ENCODE assay signal across 8 cellular contexts in genomic region chr19:41531438-41532311, GRCh38. TPM values are rescaled to one million over a fixed set of nuclear protein-coding genes. Genes with fewer than 3 reads are reported as not detected.
A peak's percentile ranks its signal among the peaks of the same experiment; 100 is the strongest.
DNase-seq lines count a peak whose midpoint lies in the region; ATAC-seq and TF ChIP-seq lines count a peak whose summit lies in the region.

No MANE protein-coding gene starts in this region.

- peak; percentile 31 for DNase-seq in IMR-90
- DNase-seq in activated CD4-positive, alpha-beta T cell treated with anti-CD3 and anti-CD28 coated beads for 1 hour = peak; percentile 71
- DNase-seq in colonic mucosa = peak; percentile 59
- DNase-seq in stimulated activated naive CD8-positive, alpha-beta T cell treated with anti-CD3 and anti-CD28 coated beads, Interleukin-15, amount 100 ng/mL, for 72 hours = peak; percentile 90 to 93
- no peak for DNase-seq in COR-L47 (lab: John Stamatoyannopoulos, UW)
- DNase-seq in NCI-H2107 treated with DMSO at 0.1 percent for 48 hours (lab: John Stamatoyannopoulos, UW; ENCODE audit: unreplicated experiment) = no peak

- H2BK5ac ChIP-seq in IMR-90 (ENCODE audit: low read depth, low read length, poor library complexity, severe bottlenecking) = no peak overlapping the region

- no peak overlapping the region for H2BK120ac ChIP-seq in IMR-90 (ENCODE audit: low read depth, low read length)

- no TSS peak for BruUV-seq in IMR-90 (replicated peaks; lab: Mats Ljungman, UMichigan)

- CTCF ChIA-PET in IMR-90 (lab: Yijun Ruan, JAX) = no interaction called here

- H3K36me3 ChIP-seq in IMR-90 (ENCODE audit: control insufficient read depth, insufficient read depth, low read length) = no peaks in the 10 kb centered on the region
- H3K36me3 ChIP-seq in colonic mucosa = no peaks in the 10 kb centered on the region
- no peaks in the 10 kb centered on the region for H3K36me3 ChIP-seq in muscle layer of duodenum (ENCODE audit: control insufficient read depth in 1 of 2, insufficient read depth in 2 of 2, low read length in 2 of 2)

- H3K4me1 ChIP-seq in IMR-90 (ENCODE audit: control insufficient read depth, insufficient read depth, low read length) (no peaks in the 10 kb centered on the region), colonic mucosa (no peaks in the 10 kb centered on the region), muscle layer of duodenum (ENCODE audit: control insufficient read depth in 1 of 2, insufficient read depth in 2 of 2, low read length in 2 of 2) (peaks cover 0 to 5% of the 10 kb centered on the region in 2 donors)

- H3K27ac ChIP-seq in IMR-90 (ENCODE audit: insufficient read depth, low read length) (no peak overlapping the region), colonic mucosa (peak overlapping the region; percentile 28), muscle layer of duodenum (ENCODE audit: low read length) (peak overlapping the region; percentile 45)

- H3K27me3 ChIP-seq in IMR-90 (ENCODE audit: control insufficient read depth, insufficient read depth, low read length) = peaks cover 8% of the 10 kb centered on the region
- no peaks in the 10 kb centered on the region for H3K27me3 ChIP-seq in colonic mucosa
- no peaks in the 10 kb centered on the region for H3K27me3 ChIP-seq in muscle layer of duodenum (ENCODE audit: low read depth, low read length)

- H3K27me3 Mint-ChIP-seq in stimulated activated naive CD8-positive, alpha-beta T cell treated with anti-CD3 and anti-CD28 coated beads, Interleukin-15, amount 100 ng/mL, for 72 hours = peaks cover 16% of the 10 kb centered on the region

- dilution Hi-C loops in IMR-90 (cut with HindIII; ENCODE audit: low sequenced_read_pairs, unreplicated experiment) = no loop called here

- peak overlapping the region; percentile 46; the same call in 1 of the 2 replicates for H3K4me2 ChIP-seq in IMR-90 (ENCODE audit: low read depth, low read length)

- WGBS in IMR-90 (ENCODE audit: extremely low coverage in 2 of 2, insufficient read length in 1 of 2), 2 experiments = no CpG with 5 or more reads among the region's 13 CpGs

- 0 out of 2 replicates have a peak, but pooled peaks have one; percentile 24 for ATAC-seq in IMR-90 (ENCODE audit: low read depth)
- ATAC-seq in stimulated activated naive CD8-positive, alpha-beta T cell treated with anti-CD3 and anti-CD28 coated beads, Interleukin-15, amount 100 ng/mL, for 72 hours = peak; percentile 73

- TF ChIP-seq RAD21 in IMR-90 (IDR thresholded peaks at IDR 0.05; ENCODE audit: low read length) = no peak

- no peak overlapping the region for H3K56ac ChIP-seq in IMR-90 (ENCODE audit: extremely low read depth, insufficient read depth, low read length)

- no peak overlapping the region for H4K8ac ChIP-seq in IMR-90 (ENCODE audit: low read depth in 2 of 2, low read length in 2 of 2)

- no peak overlapping the region for H3K23ac ChIP-seq in IMR-90 (ENCODE audit: low read depth, low read length)

- TF ChIP-seq POLR2A in GM10847 (IDR thresholded peaks at IDR 0.05; ENCODE audit: extremely low read depth, insufficient read length) (peak; percentile 62), IMR-90 (IDR thresholded peaks at IDR 0.05; ENCODE audit: low read depth, low read length) (no peak)

- in situ Hi-C loops in IMR-90 (cut with MboI; ENCODE audit: low sequenced_read_pairs) = no loop called here

- H3K9ac ChIP-seq in IMR-90 (ENCODE audit: low read depth, low read length) (no peak overlapping the region), colonic mucosa (ENCODE audit: low read depth in 2 of 2, low read length in 2 of 2) (peak overlapping the region in 1 of 2 donors; percentile 6)

- no peak overlapping the region for H2AFZ ChIP-seq in IMR-90 (replicated peaks; ENCODE audit: low read length, poor library complexity)

- H3K79me1 ChIP-seq in IMR-90 (ENCODE audit: low read depth in 1 of 2, low read length in 2 of 2) = no peaks in the 10 kb centered on the region

- H2BK20ac ChIP-seq in IMR-90 (ENCODE audit: low read depth, low read length) = no peak overlapping the region

- H3K4me1 Mint-ChIP-seq in stimulated activated naive CD8-positive, alpha-beta T cell treated with anti-CD3 and anti-CD28 coated beads, Interleukin-15, amount 100 ng/mL, for 72 hours = peaks cover 74% of the 10 kb centered on the region

- H2BK15ac ChIP-seq in IMR-90 (ENCODE audit: low read depth, low read length) = no peak overlapping the region

- H3K18ac ChIP-seq in IMR-90 (ENCODE audit: low read depth, low read length) = no peak overlapping the region

- POLR2A ChIA-PET in IMR-90 (lab: Charles Lee; ENCODE audit: unreplicated experiment) = no interaction called here

- H3K27ac Mint-ChIP-seq in stimulated activated naive CD8-positive, alpha-beta T cell treated with anti-CD3 and anti-CD28 coated beads, Interleukin-15, amount 100 ng/mL, for 72 hours = peak overlapping the region; percentile 93 to 98

- H4K5ac ChIP-seq in IMR-90 (ENCODE audit: low read depth, low read length) = no peak overlapping the region

- no peak overlapping the region for H3K14ac ChIP-seq in IMR-90 (replicated peaks; ENCODE audit: low read depth, low read length)

- no peaks in the 10 kb centered on the region for H3K9me1 ChIP-seq in IMR-90 (ENCODE audit: insufficient read depth, low read length)

- H2AK5ac ChIP-seq in IMR-90 (ENCODE audit: low read depth, low read length) = no peak overlapping the region

- peaks cover 3% of the 10 kb centered on the region; the same call in 1 of the 2 replicates for H3K9me3 ChIP-seq in IMR-90 (ENCODE audit: control insufficient read depth, insufficient read depth, low read length)
- no peaks in the 10 kb centered on the region for H3K9me3 ChIP-seq in colonic mucosa
- no peaks in the 10 kb centered on the region for H3K9me3 ChIP-seq in muscle layer of duodenum (ENCODE audit: control insufficient read depth in 1 of 2, low read length in 2 of 2)

- H4K91ac ChIP-seq in IMR-90 (ENCODE audit: insufficient read depth, low read depth, low read length) = no peak overlapping the region

- H3K4me3 ChIP-seq in IMR-90 (ENCODE audit: insufficient read depth, low read depth, low read length) = peak overlapping the region; percentile 14; the same call in 1 of the 2 replicates
- no peak overlapping the region for H3K4me3 ChIP-seq in colonic mucosa
- H3K4me3 ChIP-seq in muscle layer of duodenum (ENCODE audit: low read depth in 1 of 2, low read length in 2 of 2) = peak overlapping the region; percentile 38 to 41

- H4K20me1 ChIP-seq in IMR-90 (ENCODE audit: insufficient read depth, low read length) = no peaks in the 10 kb centered on the region

- H3K4ac ChIP-seq in IMR-90 (ENCODE audit: low read depth, low read length) = no peak overlapping the region

- TF ChIP-seq CTCF in IMR-90 (conservative IDR thresholded peaks at IDR 0.05; ENCODE audit: low read depth, low read length) = no peak
- TF ChIP-seq CTCF in colonic mucosa (IDR thresholded peaks at IDR 0.05) = no peak

- peaks cover 14 to 30% of the 10 kb centered on the region in 2 donors for H3K9me3 Mint-ChIP-seq in stimulated activated naive CD8-positive, alpha-beta T cell treated with anti-CD3 and anti-CD28 coated beads, Interleukin-15, amount 100 ng/mL, for 72 hours

- intact Hi-C loops in IMR-90 (cut with micrococcal nuclease) (no loop called here), colonic mucosa (cut with DNase I) (no loop called here)

- no peak overlapping the region for H2AK9ac ChIP-seq in IMR-90 (replicated peaks; ENCODE audit: low read depth, low read length, poor library complexity)

- H3K4me3 Mint-ChIP-seq in stimulated activated naive CD8-positive, alpha-beta T cell treated with anti-CD3 and anti-CD28 coated beads, Interleukin-15, amount 100 ng/mL, for 72 hours = peak overlapping the region; percentile 85 to 94

TF ChIP-seq in IMR-90, 13 proteins besides CTCF, POLR2A, EP300 and RAD21:
- no peak for TF ChIP-seq FOS (IDR thresholded peaks at IDR 0.05; ENCODE audit: low read depth, low read length)
- no peak for TF ChIP-seq MXI1 (IDR thresholded peaks at IDR 0.05; ENCODE audit: borderline replicate concordance, low read depth, low read length)
- no peak for TF ChIP-seq RCOR1 (IDR thresholded peaks at IDR 0.05; ENCODE audit: insufficient replicate concordance, low read length)
- no peak for TF ChIP-seq USF2 (IDR thresholded peaks at IDR 0.05; ENCODE audit: low read depth, low read length)
- no peak for TF ChIP-seq MAZ (IDR thresholded peaks at IDR 0.05; ENCODE audit: borderline replicate concordance, low read depth, low read length)
- no peak for TF ChIP-seq CEBPB (IDR thresholded peaks at IDR 0.05; ENCODE audit: low read depth, low read length)
- no peak for TF ChIP-seq MAFK (IDR thresholded peaks at IDR 0.05; ENCODE audit: low read depth, low read length)
- no peak for TF ChIP-seq RFX5 (IDR thresholded peaks at IDR 0.05; ENCODE audit: low read depth, low read length)
- no peak for TF ChIP-seq NFE2L2 (IDR thresholded peaks at IDR 0.05; ENCODE audit: low read depth, low read length)
- TF ChIP-seq CHD1 (IDR thresholded peaks at IDR 0.05; ENCODE audit: low read depth, low read length) = no peak
- TF ChIP-seq SMC3 (IDR thresholded peaks at IDR 0.05; ENCODE audit: low read depth, low read length) = no peak
TF ChIP-seq in IMR-90: peak in this region for 0.

RNA-seq across cellular contexts. Expression of gene CEACAM21, which starts 44.3 kb away (rescaled TPM):
- total RNA-seq in IMR-90 (2012; rRNA removed) (not detected in 2 replicates), colonic mucosa (under 1 TPM; 0.25 to 0.45 TPM)
- polyA plus RNA-seq in IMR-90 (2012; rRNA removed) = not detected in 2 replicates
- not detected in 2 replicates for polyA plus RNA-seq in IMR-90 (2012; cell fraction: cytosol; rRNA removed)
- not detected in 2 replicates for polyA plus RNA-seq in IMR-90 (2012; cell fraction: nucleus; rRNA removed; ENCODE audit: low replicate concordance)

Comparison
In these comparisons a context has a peak if more than half of its experiments do, and no peak if none do; other contexts are left out.
1. DNase-seq: peak in IMR-90 (single experiment), activated CD4-positive, alpha-beta T cell treated with anti-CD3 and anti-CD28 coated beads for 1 hour (single experiment), colonic mucosa (single experiment) and stimulated activated naive CD8-positive, alpha-beta T cell treated with anti-CD3 and anti-CD28 coated beads, Interleukin-15, amount 100 ng/mL, for 72 hours (2 of 2); none in COR-L47 (single experiment) and NCI-H2107 treated with DMSO at 0.1 percent for 48 hours (single experiment).